Comparison of ENCODE assay signal across 10 cellular contexts in the genomic region with DNA sequence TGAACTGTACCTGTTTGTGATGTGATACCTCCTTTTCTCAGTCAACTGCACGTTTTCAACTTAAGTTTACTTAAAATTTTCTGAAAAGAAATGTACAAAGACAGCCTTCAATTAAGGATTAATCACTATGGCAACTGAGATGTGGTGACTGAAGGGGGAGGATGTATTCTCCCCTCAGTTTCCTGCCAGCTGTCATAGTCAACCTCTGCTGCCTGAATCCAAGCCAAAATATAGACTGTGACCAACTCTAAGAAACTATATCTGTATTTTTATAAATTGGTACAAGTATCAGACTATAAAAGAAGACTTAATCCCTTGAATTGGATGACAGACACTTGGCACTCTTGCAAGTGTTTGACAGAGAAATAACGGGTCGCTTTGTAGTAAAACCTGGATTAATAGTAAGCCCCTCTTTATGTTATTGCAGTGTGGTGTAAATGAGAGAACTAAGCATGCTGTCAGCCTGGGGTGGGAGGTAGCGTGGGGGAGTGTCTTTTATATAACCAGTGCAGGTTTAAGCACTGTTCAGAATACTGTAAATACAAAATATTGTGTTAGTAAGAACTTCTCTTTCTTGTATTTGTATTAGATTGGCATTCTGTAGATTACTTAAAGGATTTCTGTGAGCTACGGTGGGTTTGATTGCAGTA.
A peak's percentile ranks its signal among the peaks of the same experiment; 100 is the strongest.
DNase-seq lines count a peak whose midpoint lies in the region; ATAC-seq, FAIRE-seq and TF ChIP-seq lines count a peak whose summit lies in the region.
"Had no signal": no experiment of that assay in that cellular context is flagged by ENCODE, and none has a peak within 500 bp of the region (broad histone marks: within the 10 kb centered on the region; RNA-seq: fewer than 3 reads in every experiment).

No MANE protein-coding gene starts in this region.

- H3K36me3 Mint-ChIP-seq in activated T-cell treated with anti-CD3 and anti-CD28 coated beads, Interleukin-2, amount 50 U/mL, for 4 hours (ENCODE audit: insufficient read depth) = peaks cover 29% of the 10 kb centered on the region
- peaks cover 6% of the 10 kb centered on the region for H3K36me3 Mint-ChIP-seq in astrocyte (ENCODE audit: low read depth, unreplicated experiment)

- 66% methylated on average over 5 of the region's 5 CpGs for WGBS in right lobe of liver (ENCODE audit: insufficient coverage, low coverage, low lambda C conversion rate, missing lambda C conversion rate)

- H3K27ac Mint-ChIP-seq in astrocyte (ENCODE audit: unreplicated experiment) = no peak overlapping the region

- no peaks in the 10 kb centered on the region for H3K9me3 Mint-ChIP-seq in activated T-cell treated with anti-CD3 and anti-CD28 coated beads, Interleukin-2, amount 50 U/mL, for 4 hours
- H3K9me3 Mint-ChIP-seq in astrocyte (ENCODE audit: unreplicated experiment) = no peaks in the 10 kb centered on the region

- H3K27me3 Mint-ChIP-seq in activated T-cell treated with anti-CD3 and anti-CD28 coated beads, Interleukin-2, amount 50 U/mL, for 4 hours (ENCODE audit: low read depth) = no peaks in the 10 kb centered on the region
- no peaks in the 10 kb centered on the region for H3K27me3 Mint-ChIP-seq in astrocyte (ENCODE audit: low read depth, unreplicated experiment)

- intact Hi-C loops in right lobe of liver (cut with DNase I) = no loop called here

- H3K79me2 ChIP-seq in astrocyte (ENCODE audit: insufficient read depth, low read length) = no peaks in the 10 kb centered on the region

- peaks cover 7% of the 10 kb centered on the region for H3K36me3 ChIP-seq in astrocyte (ENCODE audit: insufficient read depth, low read length)
- H3K36me3 ChIP-seq in right lobe of liver = peaks cover 0 to 2% (median 0%) of the 10 kb centered on the region in 4 donors

- no peaks in the 10 kb centered on the region for H3K4me1 ChIP-seq in astrocyte (ENCODE audit: insufficient read depth, low read length)
- H3K4me1 ChIP-seq in right lobe of liver = peaks cover 0 to 16% (median 6%) of the 10 kb centered on the region in 4 donors

- H3K4me3 ChIP-seq in astrocyte (ENCODE audit: insufficient read depth, low read depth, low read length) (no peak overlapping the region), right lobe of liver (no peak overlapping the region)
- H3K4me3 ChIP-seq: GM12878 had no signal

- peak; percentile 63 to 65 for ATAC-seq in activated T-cell treated with anti-CD3 and anti-CD28 coated beads, Interleukin-2, amount 50 U/mL, for 4 hours
- peak; percentile 69 for ATAC-seq in stimulated activated naive CD8-positive, alpha-beta T cell treated with anti-CD3 and anti-CD28 coated beads, Interleukin-15, Interleukin-2, amounts not matched to agents 100 U/mL and 50 U/mL, for 24 hours
- ATAC-seq in right lobe of liver (no peak), HG03045 (IDR thresholded peaks at IDR 0.05; ENCODE audit: unreplicated experiment) (no peak)
- ATAC-seq: GM12878 had no signal

- H3K9me3 ChIP-seq in astrocyte (ENCODE audit: insufficient read depth, low read depth, low read length) (no peaks in the 10 kb centered on the region), right lobe of liver (no peaks in the 10 kb centered on the region)

- H3K27me3 ChIP-seq in astrocyte (ENCODE audit: insufficient read depth, low read length) = no peaks in the 10 kb centered on the region
- no peaks in the 10 kb centered on the region for H3K27me3 ChIP-seq in right lobe of liver

- no peak for DNase-seq in activated T-cell treated with anti-CD3 and anti-CD28 coated beads, Interleukin-2, amount 50 U/mL, for 4 hours
- no peak for DNase-seq in activated T-cell treated with anti-CD3 and anti-CD28 coated beads, Interleukin-2, amount 50 U/mL, for 48 hours
- DNase-seq in NCI-H345 (lab: John Stamatoyannopoulos, UW) (peak; percentile 11), astrocyte (ENCODE audit: low read depth) (no peak), right lobe of liver (no peak), substantia nigra (lab: John Stamatoyannopoulos, UW) (no peak)
- no peak for DNase-seq in stimulated activated naive CD8-positive, alpha-beta T cell treated with anti-CD3 and anti-CD28 coated beads, Interleukin-15, Interleukin-2, amounts not matched to agents 100 U/mL and 50 U/mL, for 24 hours
- DNase-seq: NCI-H187 had no signal

- TF ChIP-seq CTCF in astrocyte (IDR thresholded peaks at IDR 0.05; ENCODE audit: insufficient read depth, low read depth, low read length) = no peak
- no peak for TF ChIP-seq CTCF in right lobe of liver (IDR thresholded peaks at IDR 0.05)

- H3K27ac ChIP-seq in astrocyte (ENCODE audit: low read depth, low read length) (no peak overlapping the region), right lobe of liver (no peak overlapping the region), substantia nigra (ENCODE audit: low read depth, low read length, poor library complexity, severe bottlenecking) (no peak overlapping the region)

- FAIRE-seq in astrocyte (lab: Jason Lieb, UNC) = no peak
- FAIRE-seq: GM12878 had no signal

- TF ChIP-seq POLR2A in right lobe of liver (IDR thresholded peaks at IDR 0.05) = no peak

- H3K9ac ChIP-seq in astrocyte (ENCODE audit: low read length) = no peak overlapping the region

- H3K4me1 Mint-ChIP-seq in activated T-cell treated with anti-CD3 and anti-CD28 coated beads, Interleukin-2, amount 50 U/mL, for 4 hours (ENCODE audit: low read depth) = peaks cover 22% of the 10 kb centered on the region
- peaks cover 5% of the 10 kb centered on the region for H3K4me1 Mint-ChIP-seq in astrocyte (ENCODE audit: low read depth, unreplicated experiment)

- H2AFZ ChIP-seq in astrocyte (ENCODE audit: low read depth, low read length) = no peak overlapping the region

- no peaks in the 10 kb centered on the region for H4K20me1 ChIP-seq in astrocyte (ENCODE audit: insufficient read depth, low read length)

- H3K4me3 Mint-ChIP-seq in activated T-cell treated with anti-CD3 and anti-CD28 coated beads, Interleukin-2, amount 50 U/mL, for 4 hours = no peak overlapping the region
- H3K4me3 Mint-ChIP-seq in astrocyte (ENCODE audit: unreplicated experiment) = peak overlapping the region; percentile 54

- H3K4me2 ChIP-seq in astrocyte (ENCODE audit: low read length) = no peak overlapping the region

Comparison
In these comparisons a context has a peak if more than half of its experiments do, and no peak if none do; other contexts are left out.
1. ATAC-seq: peak in activated T-cell treated with anti-CD3 and anti-CD28 coated beads, Interleukin-2, amount 50 U/mL, for 4 hours (2 of 2) and stimulated activated naive CD8-positive, alpha-beta T cell treated with anti-CD3 and anti-CD28 coated beads, Interleukin-15, Interleukin-2, amounts not matched to agents 100 U/mL and 50 U/mL, for 24 hours (single experiment); none in right lobe of liver (0 of 4) and HG03045 (single experiment).